12 cellular contexts compared by ENCODE assay signal in the genomic region with DNA sequence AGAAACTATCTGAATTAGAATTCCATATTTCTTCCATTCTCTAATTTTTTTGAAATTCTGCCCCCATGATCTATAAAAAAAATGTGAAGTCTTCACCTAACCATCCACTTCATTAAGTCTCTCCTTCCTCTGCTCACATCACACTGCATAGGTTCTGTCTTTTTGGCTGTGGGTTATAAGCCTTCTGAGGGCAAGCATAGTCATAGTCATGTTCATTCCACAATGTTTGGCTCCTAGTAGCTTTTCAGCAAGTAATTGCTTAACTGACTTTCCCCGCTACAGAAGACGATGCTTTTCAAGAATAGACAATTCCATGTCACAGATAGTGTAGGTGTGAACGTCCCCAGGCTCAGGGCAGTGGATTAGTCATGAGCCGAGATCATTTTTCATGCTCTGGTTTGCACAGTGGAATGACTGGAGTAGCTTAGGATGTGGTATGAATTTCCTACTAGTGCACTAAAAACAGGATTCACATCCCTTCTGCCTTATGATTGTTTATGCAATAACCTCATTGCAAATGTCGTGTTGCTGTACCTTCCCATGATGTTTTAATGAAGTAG. TPM values are rescaled to one million over a fixed set of nuclear protein-coding genes. Genes with fewer than 3 reads are reported as not detected.
DNase-seq lines count a peak whose midpoint lies in the region; ATAC-seq and TF ChIP-seq lines count a peak whose summit lies in the region.
"Had no signal": no experiment of that assay in that cellular context is flagged by ENCODE, and none has a peak within 500 bp of the region (broad histone marks: within the 10 kb centered on the region; RNA-seq: fewer than 3 reads in every experiment).

No MANE protein-coding gene starts in this region.

- no peak for ATAC-seq in HCT116
- ATAC-seq in HG03025 (IDR thresholded peaks at IDR 0.05; ENCODE audit: low FRiP score, unreplicated experiment), result no peak

- H3F3A ChIP-seq in MM.1S (ENCODE audit: insufficient read depth, low read length), result no peaks in the 10 kb centered on the region

- TF ChIP-seq POLR2A in HCT116 (IDR thresholded peaks at IDR 0.05; ENCODE audit: borderline replicate concordance, extremely low read depth, insufficient read depth, insufficient read length), result no peak

- no peak overlapping the region for H3K4me3 ChIP-seq in HCT116 (replicated peaks in 1 of 2; ENCODE audit: low read depth in 1 of 2, low read length in 2 of 2)
- no peak overlapping the region for H3K4me3 ChIP-seq in MM.1S (ENCODE audit: low read length)
- H3K4me3 ChIP-seq: dorsolateral prefrontal cortex, left ventricle myocardium inferior had no signal

- H3K79me2 ChIP-seq in HCT116 (ENCODE audit: insufficient read depth, low read length) (no peaks in the 10 kb centered on the region), MM.1S (ENCODE audit: low read length) (no peaks in the 10 kb centered on the region)

- no TSS peak for BruUV-seq in HCT116 (replicated peaks; lab: Mats Ljungman, UMichigan)

- H3K9me3 ChIP-seq in HCT116 (ENCODE audit: control insufficient read depth in 1 of 2, insufficient read depth in 1 of 2, low read depth in 1 of 2, low read length in 2 of 2), result no peaks in the 10 kb centered on the region
- H3K9me3 ChIP-seq in MM.1S (replicated peaks; ENCODE audit: insufficient read depth, low read length), result no peaks in the 10 kb centered on the region
- H3K9me3 ChIP-seq: left ventricle myocardium inferior had no signal

- no peak for TF ChIP-seq RAD21 in HCT116 (IDR thresholded peaks at IDR 0.05; ENCODE audit: low read depth)

- H3K27ac ChIP-seq in HCT116 (ENCODE audit: low read depth, low read length) (no peak overlapping the region), MM.1S (ENCODE audit: low read length) (no peak overlapping the region)

- H3K9me3 Mint-ChIP-seq in activated CD4-positive, alpha-beta memory T cell treated with anti-CD3 and anti-CD28 coated beads for 36 hours, result no peaks in the 10 kb centered on the region

- CTCF ChIA-PET in HCT116 (lab: Charles Lee), result no interaction called here
- CTCF ChIA-PET in activated CD4-positive, alpha-beta memory T cell treated with anti-CD3 and anti-CD28 coated beads for 36 hours (lab: Charles Lee), result interaction anchor here (1.0 to 2.0 kb wide), 7 partner anchors 25 to 196 kb away, joined by 4 to 9 read pairs (median 5); a partner anchor contains a TSS

- H4K20me1 ChIP-seq in HCT116 (ENCODE audit: insufficient read depth) (no peaks in the 10 kb centered on the region), MM.1S (ENCODE audit: insufficient read depth, low read length) (no peaks in the 10 kb centered on the region)

- H3K27me3 Mint-ChIP-seq in activated CD4-positive, alpha-beta memory T cell treated with anti-CD3 and anti-CD28 coated beads for 36 hours, result no peaks in the 10 kb centered on the region

- intact Hi-C loops in HCT116 (cut with micrococcal nuclease), result loop anchor here (5.0 kb wide), 1 partner anchor 263 kb away; no protein-coding TSS in a partner anchor
- intact Hi-C loops in activated CD4-positive, alpha-beta memory T cell treated with anti-CD3 and anti-CD28 coated beads for 36 hours (cut with micrococcal nuclease), result loop anchor here (1.0 kb wide), 2 partner anchors 48 to 182 kb away; no protein-coding TSS in a partner anchor

- RAD21 ChIA-PET in HCT116 (lab: Charles Lee; ENCODE audit: low non-redundant PET in 1 of 2, low total read pairs in 2 of 2, uncharacterized antibody in 2 of 2, unreplicated experiment in 2 of 2), result no interaction called here

- TF ChIP-seq CTCF in HCT116 (IDR thresholded peaks at IDR 0.05 in 2 of 3, conservative IDR thresholded peaks at IDR 0.05 in 1 of 3; ENCODE audit: borderline replicate concordance in 1 of 3, insufficient read depth in 1 of 3, low read depth in 2 of 3, low read length in 2 of 3), result no peak
- TF ChIP-seq CTCF in MM.1S (IDR thresholded peaks at IDR 0.05; ENCODE audit: low read length), result no peak

- peak; percentile 33 for DNase-seq in A172 (ENCODE audit: low spot score)
- DNase-seq in HCT116 (ENCODE audit: low read depth, low spot score), result no peak
- DNase-seq in activated CD4-positive, alpha-beta memory T cell treated with anti-CD3 and anti-CD28 coated beads for 36 hours, result no peak
- DNase-seq in glomerular visceral epithelial cell (ENCODE audit: extremely low spot score), result peak; percentile 14
- DNase-seq in stimulated activated CD4-positive, alpha-beta T cell treated with anti-CD3 and anti-CD28 coated beads, Interleukin-2, amount 100 ng/mL, for 48 hours, result no peak
- no peak for DNase-seq in MM.1S
- no peak for DNase-seq in H4 (ENCODE audit: low spot score)
- DNase-seq: glutamatergic neuron, left ventricle myocardium inferior, NCI-H748 treated with DMSO at 0.1 percent for 48 hours had no signal

- H3K9ac ChIP-seq in HCT116 (ENCODE audit: low read length) (no peak overlapping the region), MM.1S (ENCODE audit: low read length) (no peak overlapping the region)

- H3K4me1 Mint-ChIP-seq in activated CD4-positive, alpha-beta memory T cell treated with anti-CD3 and anti-CD28 coated beads for 36 hours (ENCODE audit: low read depth), result peaks cover 38% of the 10 kb centered on the region

- H2AFZ ChIP-seq in HCT116 (ENCODE audit: low read depth, low read length, poor library complexity, severe bottlenecking) (no peak overlapping the region), MM.1S (ENCODE audit: low read length) (no peak overlapping the region)

- no peaks in the 10 kb centered on the region for H3K36me3 Mint-ChIP-seq in activated CD4-positive, alpha-beta memory T cell treated with anti-CD3 and anti-CD28 coated beads for 36 hours

- no peaks in the 10 kb centered on the region for H3K9me2 ChIP-seq in HCT116 (ENCODE audit: insufficient read depth)
- H3K9me2 ChIP-seq in MM.1S (replicated peaks; ENCODE audit: insufficient read depth, low read length), result no peaks in the 10 kb centered on the region

- POLR2A ChIA-PET in HCT116 (lab: Charles Lee), result no interaction called here
- POLR2A ChIA-PET in activated CD4-positive, alpha-beta memory T cell treated with anti-CD3 and anti-CD28 coated beads for 36 hours (lab: Charles Lee), result interaction anchor here (1.0 to 1.9 kb wide), 2 partner anchors 47 to 194 kb away, joined by 4 to 11 read pairs; a partner anchor contains a TSS

- no peaks in the 10 kb centered on the region for H3K27me3 ChIP-seq in HCT116 (ENCODE audit: insufficient read depth, low read length)
- H3K27me3 ChIP-seq in MM.1S (replicated peaks; ENCODE audit: insufficient read depth, low read length), result no peaks in the 10 kb centered on the region
- H3K27me3 ChIP-seq: dorsolateral prefrontal cortex had no signal

- H3K4me2 ChIP-seq in HCT116 (ENCODE audit: low read length) (peak overlapping the region; percentile 5; the same call in 1 of the 2 replicates), MM.1S (ENCODE audit: low read depth, low read length) (no peak overlapping the region)

- H3K4me1 ChIP-seq in HCT116 (ENCODE audit: control insufficient read depth in 1 of 2, insufficient read depth in 2 of 2, low read length in 2 of 2) (peaks cover 13 to 66% of the 10 kb centered on the region in 2 experiments; a peak in 3 of 4 replicates), MM.1S (ENCODE audit: low read length) (no peaks in the 10 kb centered on the region)

- H3K36me3 ChIP-seq in HCT116 (ENCODE audit: control insufficient read depth in 1 of 2, insufficient read depth in 2 of 2, low read length in 2 of 2) (no peaks in the 10 kb centered on the region), MM.1S (replicated peaks; ENCODE audit: insufficient read depth, low read length) (no peaks in the 10 kb centered on the region)
- H3K36me3 ChIP-seq: left ventricle myocardium inferior had no signal

- peak overlapping the region; percentile 87 for H3K27ac Mint-ChIP-seq in activated CD4-positive, alpha-beta memory T cell treated with anti-CD3 and anti-CD28 coated beads for 36 hours

- H3K4me3 Mint-ChIP-seq in activated CD4-positive, alpha-beta memory T cell treated with anti-CD3 and anti-CD28 coated beads for 36 hours, result no peak overlapping the region

TF ChIP-seq in HCT116, 20 proteins besides CTCF, POLR2A, EP300 and RAD21:
- TF ChIP-seq, protein P1, sequence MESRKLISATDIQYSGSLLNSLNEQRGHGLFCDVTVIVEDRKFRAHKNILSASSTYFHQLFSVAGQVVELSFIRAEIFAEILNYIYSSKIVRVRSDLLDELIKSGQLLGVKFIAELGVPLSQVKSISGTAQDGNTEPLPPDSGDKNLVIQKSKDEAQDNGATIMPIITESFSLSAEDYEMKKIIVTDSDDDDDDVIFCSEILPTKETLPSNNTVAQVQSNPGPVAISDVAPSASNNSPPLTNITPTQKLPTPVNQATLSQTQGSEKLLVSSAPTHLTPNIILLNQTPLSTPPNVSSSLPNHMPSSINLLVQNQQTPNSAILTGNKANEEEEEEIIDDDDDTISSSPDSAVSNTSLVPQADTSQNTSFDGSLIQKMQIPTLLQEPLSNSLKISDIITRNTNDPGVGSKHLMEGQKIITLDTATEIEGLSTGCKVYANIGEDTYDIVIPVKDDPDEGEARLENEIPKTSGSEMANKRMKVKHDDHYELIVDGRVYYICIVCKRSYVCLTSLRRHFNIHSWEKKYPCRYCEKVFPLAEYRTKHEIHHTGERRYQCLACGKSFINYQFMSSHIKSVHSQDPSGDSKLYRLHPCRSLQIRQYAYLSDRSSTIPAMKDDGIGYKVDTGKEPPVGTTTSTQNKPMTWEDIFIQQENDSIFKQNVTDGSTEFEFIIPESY (IDR thresholded peaks at IDR 0.05; ENCODE audit: extremely low read depth, insufficient replicate concordance, low read length), result no peak
- TF ChIP-seq, protein P2, sequence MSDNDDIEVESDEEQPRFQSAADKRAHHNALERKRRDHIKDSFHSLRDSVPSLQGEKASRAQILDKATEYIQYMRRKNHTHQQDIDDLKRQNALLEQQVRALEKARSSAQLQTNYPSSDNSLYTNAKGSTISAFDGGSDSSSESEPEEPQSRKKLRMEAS (IDR thresholded peaks at IDR 0.05), result 0 out of 2 replicates have a peak, but pooled peaks have one; percentile 2
- TF ChIP-seq ZFX (IDR thresholded peaks at IDR 0.05), result no peak
TF ChIP-seq in HCT116: peak in this region for 1.

RNA-seq across cellular contexts. Expression of a gene that starts 29.1 kb away (rescaled TPM):
- total RNA-seq in A172 (2014; rRNA removed; shearing (Covaris generic)), result 85.9 and 90.5 TPM in 2 replicates
- total RNA-seq in HCT116 (2021; ENCODE audit: unreplicated experiment), result 78.8 TPM
- 73.0 and 89.0 TPM in 2 replicates for polyA plus RNA-seq in HCT116 (2012)
- 10 to 100 TPM; 32.7 to 32.8 TPM for total RNA-seq in activated CD4-positive, alpha-beta memory T cell treated with anti-CD3 and anti-CD28 coated beads for 36 hours
- total RNA-seq in H4 (2014; rRNA removed; shearing (Covaris generic)), result 63.4 and 69.0 TPM in 2 replicates

RNA-seq across cellular contexts. Expression of a gene that starts 43.5 kb away (rescaled TPM):
- 0.12 and 0.24 TPM in 2 replicates for total RNA-seq in A172 (2014; rRNA removed; shearing (Covaris generic))
- total RNA-seq in HCT116 (2021; ENCODE audit: unreplicated experiment), result 0.27 TPM
- polyA plus RNA-seq in HCT116 (2012), result 0.13 and 0.16 TPM in 2 replicates
- under 1 TPM; 0.05 to 0.07 TPM for total RNA-seq in activated CD4-positive, alpha-beta memory T cell treated with anti-CD3 and anti-CD28 coated beads for 36 hours
- total RNA-seq in H4 (2014; rRNA removed; shearing (Covaris generic)), result 0.10 and 0.48 TPM in 2 replicates

RNA-seq across cellular contexts. Expression of a gene that starts 47.4 kb away (rescaled TPM):
- 12.9 and 15.0 TPM in 2 replicates for total RNA-seq in A172 (2014; rRNA removed; shearing (Covaris generic))
- total RNA-seq in HCT116 (2021; ENCODE audit: unreplicated experiment), result 73.2 TPM
- polyA plus RNA-seq in HCT116 (2012), result 71.4 and 74.9 TPM in 2 replicates
- total RNA-seq in activated CD4-positive, alpha-beta memory T cell treated with anti-CD3 and anti-CD28 coated beads for 36 hours, result 100 to 1,000 TPM; 164 to 169 TPM
- total RNA-seq in H4 (2014; rRNA removed; shearing (Covaris generic)), result 26.9 and 38.9 TPM in 2 replicates

Comparison
In these comparisons a context has a peak if more than half of its experiments do, and no peak if none do; other contexts are left out.
1. DNase-seq: peak in A172 (single experiment) and glomerular visceral epithelial cell (single experiment); none in HCT116 (single experiment), activated CD4-positive, alpha-beta memory T cell treated with anti-CD3 and anti-CD28 coated beads for 36 hours (single experiment), stimulated activated CD4-positive, alpha-beta T cell treated with anti-CD3 and anti-CD28 coated beads, Interleukin-2, amount 100 ng/mL, for 48 hours (0 of 2), MM.1S (single experiment) and H4 (single experiment).